Comparison of ENCODE assay signal across 7 cellular contexts in the genomic region with DNA sequence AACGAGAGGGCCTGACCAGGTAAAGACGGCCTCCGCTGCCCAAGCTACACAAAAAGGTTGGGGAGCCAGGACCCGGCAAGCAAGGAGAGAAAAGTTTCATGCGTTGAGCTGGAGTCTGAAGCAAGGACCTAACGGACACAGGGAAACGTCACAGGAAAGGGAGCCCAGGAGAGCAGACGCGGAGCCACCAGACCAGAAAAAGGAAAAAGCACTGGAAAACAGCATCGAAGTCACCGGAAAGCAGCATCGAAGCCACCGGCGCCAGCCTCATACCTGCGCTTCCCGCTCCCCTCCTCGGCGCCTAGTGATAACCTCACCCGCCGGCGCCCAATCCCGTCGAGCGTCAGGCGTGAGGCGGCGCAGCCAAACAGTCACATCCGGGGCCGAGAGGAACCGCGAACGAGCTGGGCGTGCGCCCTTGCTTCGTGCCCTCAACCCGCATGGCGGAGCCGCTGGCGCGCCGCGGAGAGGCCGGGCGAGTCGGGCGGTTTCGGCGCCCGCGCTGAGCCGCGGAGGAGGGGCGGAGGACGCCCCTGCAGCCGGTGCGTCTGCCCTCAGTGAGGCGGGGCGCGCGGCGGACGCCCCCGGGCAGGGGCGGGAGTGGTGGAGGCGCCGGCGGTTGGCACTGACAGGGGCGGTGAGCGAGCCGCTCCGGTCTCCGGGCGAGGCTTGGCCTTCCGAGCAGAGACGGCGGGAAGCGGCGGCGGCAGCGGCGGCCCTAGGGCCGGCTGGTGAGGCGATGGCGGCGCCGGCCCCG. TPM values are rescaled to one million over a fixed set of nuclear protein-coding genes. Genes with fewer than 3 reads are reported as not detected.
DNase-seq lines count a peak whose midpoint lies in the region; ATAC-seq and TF ChIP-seq lines count a peak whose summit lies in the region.

FBXO45 (plus strand) TSS at position 415 of the 757 bp plus-strand sequence; CDS start at position 740, 325 bp downstream.
WDR53 (minus strand) TSS at position 309 of the 757 bp plus-strand sequence. CDS start 7,079 bp downstream, outside the sequence.

- H3K9me2 ChIP-seq in hepatocyte (replicated peaks; ENCODE audit: insufficient read depth), result no peaks in the 10 kb centered on the region

- peak within 1 kb of the TSS; percentile 85 for H2AFZ ChIP-seq in hepatocyte

- H3K79me2 ChIP-seq in hepatocyte, result peaks cover 60% of the 10 kb centered on the region

- H3K27me3 ChIP-seq in hepatocyte, result no peaks in the 10 kb centered on the region

- ATAC-seq in GM18519 (IDR thresholded peaks at IDR 0.05; ENCODE audit: low FRiP score, unreplicated experiment) (peak; percentile 89), HG03045 (IDR thresholded peaks at IDR 0.05; ENCODE audit: unreplicated experiment) (peak; percentile 91)

- peak within 1 kb of the TSS; percentile 82 for H3K27ac ChIP-seq in hepatocyte

- H3K4me2 ChIP-seq in hepatocyte, result peak within 1 kb of the TSS; percentile 91

- under 1% methylated on average over 50 of the region's 87 CpGs for WGBS in hepatocyte (ENCODE audit: low lambda C conversion rate, missing lambda C conversion rate)

- H4K20me1 ChIP-seq in hepatocyte (ENCODE audit: insufficient read depth, poor library complexity, severe bottlenecking), result no peaks in the 10 kb centered on the region

- H3K9me3 ChIP-seq in hepatocyte (ENCODE audit: low read depth), result no peaks in the 10 kb centered on the region

- peak within 1 kb of the TSS; percentile 82 for H3K4me3 ChIP-seq in hepatocyte

- H3K4me1 ChIP-seq in hepatocyte (ENCODE audit: insufficient read depth), result peaks cover 9% of the 10 kb centered on the region

- TF ChIP-seq CTCF in hepatocyte (IDR thresholded peaks at IDR 0.05; ENCODE audit: poor library complexity), result no peak

- no peaks in the 10 kb centered on the region for H3K36me3 ChIP-seq in hepatocyte (replicated peaks; ENCODE audit: insufficient read depth, low read depth)

- peak; percentile 88 for DNase-seq in NCI-H2081 treated with DMSO at 0.1 percent for 48 hours (lab: John Stamatoyannopoulos, UW)
- peak; percentile 69 for DNase-seq in T1000 (lab: John Stamatoyannopoulos, UW)
- peak; percentile 99 for DNase-seq in astrocyte of the hippocampus (ENCODE audit: low read depth, low spot score)
- DNase-seq in hepatocyte (ENCODE audit: low spot score), result peak; percentile 98
- peak; percentile 85 for DNase-seq in renal cortical epithelial cell (ENCODE audit: low read depth)

RNA-seq across cellular contexts. Expression of gene FBXO45, which starts in this region (rescaled TPM):
- 10.1 and 12.2 TPM in 2 replicates for total RNA-seq in hepatocyte
- polyA plus RNA-seq in hepatocyte, result 3.4 and 6.8 TPM in 2 replicates
- 11.3 and 13.7 TPM in 2 replicates for total RNA-seq in renal cortical epithelial cell

RNA-seq across cellular contexts. Expression of gene WDR53, which starts in this region (rescaled TPM):
- total RNA-seq in hepatocyte, result 6.4 and 6.9 TPM in 2 replicates
- polyA plus RNA-seq in hepatocyte, result 7.2 and 8.8 TPM in 2 replicates
- total RNA-seq in renal cortical epithelial cell, result 5.2 and 7.4 TPM in 2 replicates

Comparison
In these comparisons a context has a peak if more than half of its experiments do, and no peak if none do; other contexts are left out.
1. Peak in every context shown above with its lines: DNase-seq, ATAC-seq, H3K4me3 ChIP-seq and H3K27ac ChIP-seq.